1 cellular context compared by ENCODE assay signal in genomic region chr20:1471242-1471641, GRCh38.
TF ChIP-seq lines count a peak whose summit lies in the region.

No MANE protein-coding gene starts in this region.

TF ChIP-seq in IMR-90, 13 proteins besides CTCF, POLR2A, EP300 and RAD21:
- TF ChIP-seq USF2 (IDR thresholded peaks at IDR 0.05; ENCODE audit: low read depth, low read length) (no peak), CEBPB (IDR thresholded peaks at IDR 0.05; ENCODE audit: low read depth, low read length) (no peak), RCOR1 (IDR thresholded peaks at IDR 0.05; ENCODE audit: insufficient replicate concordance, low read length) (no peak), RFX5 (IDR thresholded peaks at IDR 0.05; ENCODE audit: low read depth, low read length) (no peak), SMC3 (IDR thresholded peaks at IDR 0.05; ENCODE audit: low read depth, low read length) (no peak), NFE2L2 (IDR thresholded peaks at IDR 0.05; ENCODE audit: low read depth, low read length) (no peak), MAZ (IDR thresholded peaks at IDR 0.05; ENCODE audit: borderline replicate concordance, low read depth, low read length) (no peak), ELK1 (IDR thresholded peaks at IDR 0.05; ENCODE audit: borderline replicate concordance, low read depth, low read length) (no peak), CHD1 (IDR thresholded peaks at IDR 0.05; ENCODE audit: low read depth, low read length) (no peak), MAFK (IDR thresholded peaks at IDR 0.05; ENCODE audit: low read depth, low read length) (no peak)
TF ChIP-seq in IMR-90: peak in this region for 0.
